8 cellular contexts compared by ENCODE assay signal in genomic region chr4:88227734-88228133, GRCh38.
"Had no signal": no experiment of that assay in that cellular context is flagged by ENCODE, and none has a peak within 500 bp of the region (broad histone marks: within the 10 kb centered on the region; RNA-seq: fewer than 3 reads in every experiment).

No MANE protein-coding gene starts in this region.

- ATAC-seq: GM12878 had no signal

- FAIRE-seq: G401.6, GM12878, GM12891, GM12892, GM18507, GM19239 had no signal

- DNase-seq: GDM1, GF-D8 had no signal

- H3K4me3 ChIP-seq: GM12878 had no signal
